ENCODE assay signal across 26 cellular contexts in the genomic region with DNA sequence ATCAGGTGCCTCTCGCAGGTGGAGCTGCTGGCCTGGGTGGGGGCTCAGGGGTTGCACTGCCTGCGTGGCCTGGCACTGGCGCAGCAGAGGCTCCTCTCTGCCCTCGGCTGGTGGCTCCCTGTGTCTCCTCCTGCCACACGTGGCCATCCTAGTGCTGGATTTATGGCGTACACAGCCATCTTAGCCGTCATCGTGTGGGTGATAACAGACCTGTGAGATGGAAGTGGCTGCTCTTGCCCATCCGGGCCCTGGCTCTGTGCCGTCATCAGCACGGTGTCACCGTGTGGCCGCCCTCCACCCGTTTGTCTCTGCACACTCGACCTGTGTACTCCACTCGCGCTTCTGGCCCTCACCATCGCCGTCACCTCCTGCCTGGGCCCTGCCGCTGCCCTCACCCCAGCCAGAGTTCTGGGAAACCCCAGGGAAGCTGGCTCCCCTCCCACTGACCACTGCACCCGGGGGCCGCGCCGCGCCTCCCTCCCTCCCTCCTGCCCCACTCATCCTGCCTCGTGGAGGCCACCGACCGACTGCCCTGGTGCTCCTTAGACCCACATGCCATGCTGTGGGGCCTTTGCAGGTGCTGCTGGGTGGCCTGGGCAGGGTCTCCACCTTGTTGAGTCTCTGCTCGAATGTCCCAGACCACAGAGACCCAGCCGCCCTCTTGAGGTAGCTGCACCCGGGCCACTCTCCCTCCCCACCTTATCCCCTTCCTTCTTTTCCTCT. TPM values are rescaled to one million over a fixed set of nuclear protein-coding genes. Genes with fewer than 3 reads are reported as not detected.
"Had no signal": no experiment of that assay in that cellular context is flagged by ENCODE, and none has a peak within 500 bp of the region (broad histone marks: within the 10 kb centered on the region; RNA-seq: fewer than 3 reads in every experiment).

No MANE protein-coding gene starts in this region.

- DNase-seq: activated B cell treated with CpG ODN at 0.5 μM for 24 hours; activated CD4-positive, alpha-beta T cell treated with anti-CD3 and anti-CD28 coated beads for 4 hours; activated CD4-positive, alpha-beta T cell treated with anti-CD3 and anti-CD28 coated beads, Interleukin-2, amount 50 U/mL, for 48 hours; activated gamma-delta T cell; activated naive CD4-positive, alpha-beta T cell treated with anti-CD3 and anti-CD28 coated beads, Interleukin-2, amount 50 U/mL, for 16 hours; activated naive CD8-positive, alpha-beta T cell treated with anti-CD3 and anti-CD28 coated beads, Interleukin-2, amount 50 U/mL, for 24 hours; activated T-cell treated with anti-CD3 and anti-CD28 coated beads, Interleukin-2, amount 50 U/mL, for 72 hours; anterior cingulate cortex; body of pancreas; effector CD4-positive, alpha-beta T cell; foreskin melanocyte; immature natural killer cell; mammary epithelial cell; right lobe of liver; small intestine; stimulated activated CD4-positive, alpha-beta T cell treated with anti-CD3 and anti-CD28 coated beads, Interleukin-15, amount 100 ng/mL, for 24 hours; stimulated activated naive CD4-positive, alpha-beta T cell; T1000; thyroid gland had no signal

- H3K27ac ChIP-seq: body of pancreas, cardiac muscle cell, neutrophil, parathyroid adenoma, right lobe of liver, thyroid gland had no signal

- ATAC-seq: activated naive CD8-positive, alpha-beta T cell treated with anti-CD3 and anti-CD28 coated beads, Interleukin-2, amount 50 U/mL, for 24 hours; activated T-cell treated with anti-CD3 and anti-CD28 coated beads, Interleukin-2, amount 50 U/mL, for 72 hours; body of pancreas; left lobe of liver; natural killer cell treated with Interleukin-12 subunit alpha and Interleukin-12 subunit beta and Interleukin-15 and Interleukin-18, amount 100 ng/mL, for 72 hours had no signal

- H3K4me1 ChIP-seq: body of pancreas, parathyroid adenoma, right lobe of liver, thyroid gland had no signal

- H3K9me3 ChIP-seq: body of pancreas, neutrophil, right lobe of liver, thyroid gland had no signal

- H3K9ac ChIP-seq: parathyroid adenoma had no signal

- H3K4me3 Mint-ChIP-seq: activated B cell treated with CpG ODN at 0.5 μM for 24 hours; activated naive CD8-positive, alpha-beta T cell treated with anti-CD3 and anti-CD28 coated beads, Interleukin-2, amount 50 U/mL, for 24 hours; activated T-cell treated with anti-CD3 and anti-CD28 coated beads, Interleukin-2, amount 50 U/mL, for 72 hours; dendritic cell treated with granulocyte-macrophage colony-stimulating factor and Interleukin-4, amounts not matched to agents 40 ng/mL and 50 ng/mL, for 4 days; immature natural killer cell; natural killer cell treated with Interleukin-12 subunit alpha and Interleukin-12 subunit beta and Interleukin-15 and Interleukin-18, amount 100 ng/mL, for 72 hours; T-helper 1 cell treated with Interleukin-12 subunit alpha and Interleukin-12 subunit beta and Interleukin-4 antibody, amounts not matched to agents 30 μg/mL and 1 μg/mL, for 36 hours had no signal

- H3K27ac Mint-ChIP-seq: activated B cell treated with CpG ODN at 0.5 μM for 24 hours; activated naive CD8-positive, alpha-beta T cell treated with anti-CD3 and anti-CD28 coated beads, Interleukin-2, amount 50 U/mL, for 24 hours; activated T-cell treated with anti-CD3 and anti-CD28 coated beads, Interleukin-2, amount 50 U/mL, for 72 hours; dendritic cell treated with granulocyte-macrophage colony-stimulating factor and Interleukin-4, amounts not matched to agents 40 ng/mL and 50 ng/mL, for 4 days; immature natural killer cell; natural killer cell treated with Interleukin-12 subunit alpha and Interleukin-12 subunit beta and Interleukin-15 and Interleukin-18, amount 100 ng/mL, for 72 hours; T-helper 1 cell treated with Interleukin-12 subunit alpha and Interleukin-12 subunit beta and Interleukin-4 antibody, amounts not matched to agents 30 μg/mL and 1 μg/mL, for 36 hours had no signal

- H3K36me3 Mint-ChIP-seq: immature natural killer cell; natural killer cell treated with Interleukin-12 subunit alpha and Interleukin-12 subunit beta and Interleukin-15 and Interleukin-18, amount 100 ng/mL, for 72 hours had no signal

- H3K4me3 ChIP-seq: body of pancreas, cardiac muscle cell, right lobe of liver, thyroid gland had no signal

- H3K36me3 ChIP-seq: cardiac muscle cell, neutrophil, right lobe of liver, thyroid gland had no signal

- H2AFZ ChIP-seq: parathyroid adenoma had no signal

- H3K9me3 Mint-ChIP-seq: activated B cell treated with CpG ODN at 0.5 μM for 24 hours; activated naive CD8-positive, alpha-beta T cell treated with anti-CD3 and anti-CD28 coated beads, Interleukin-2, amount 50 U/mL, for 24 hours; activated T-cell treated with anti-CD3 and anti-CD28 coated beads, Interleukin-2, amount 50 U/mL, for 72 hours; dendritic cell treated with granulocyte-macrophage colony-stimulating factor and Interleukin-4, amounts not matched to agents 40 ng/mL and 50 ng/mL, for 4 days; immature natural killer cell; natural killer cell treated with Interleukin-12 subunit alpha and Interleukin-12 subunit beta and Interleukin-15 and Interleukin-18, amount 100 ng/mL, for 72 hours; T-helper 1 cell treated with Interleukin-12 subunit alpha and Interleukin-12 subunit beta and Interleukin-4 antibody, amounts not matched to agents 30 μg/mL and 1 μg/mL, for 36 hours had no signal

- H3K27me3 ChIP-seq: body of pancreas, cardiac muscle cell, right lobe of liver, thyroid gland had no signal

- H3K79me2 ChIP-seq: parathyroid adenoma had no signal

- H3K4me1 Mint-ChIP-seq: activated B cell treated with CpG ODN at 0.5 μM for 24 hours, immature natural killer cell had no signal

RNA-seq across cellular contexts. Expression of a gene that starts 29.5 kb away (rescaled TPM):
- total RNA-seq: cardiac muscle cell had no signal
